In genomic region chr11:128409476-128409875, GRCh38 we compare ENCODE assay signal across 16 cellular contexts.
A peak's percentile ranks its signal among the peaks of the same experiment; 100 is the strongest.
DNase-seq lines count a peak whose midpoint lies in the region; ATAC-seq and TF ChIP-seq lines count a peak whose summit lies in the region.
"Had no signal": no experiment of that assay in that cellular context is flagged by ENCODE, and none has a peak within 500 bp of the region (broad histone marks: within the 10 kb centered on the region; RNA-seq: fewer than 3 reads in every experiment).

No MANE protein-coding gene starts in this region.

- 26% methylated on average over 2 of the region's 2 CpGs for WGBS in esophagus squamous epithelium, 2 donors

- peaks cover 34% of the 10 kb centered on the region for H3K4me1 Mint-ChIP-seq in MCF 10A (ENCODE audit: insufficient read depth, unreplicated experiment)

- no peak for ATAC-seq in HG03135 (IDR thresholded peaks at IDR 0.05; ENCODE audit: unreplicated experiment)
- no peak for ATAC-seq in HG02571 (IDR thresholded peaks at IDR 0.05; ENCODE audit: unreplicated experiment)
- ATAC-seq: A549; right lobe of liver; stimulated activated naive B cell treated with anti-CD40 and anti-IgM and Interleukin-4, amounts not matched to agents 10 μg/mL and 1 μg/mL and 100 μg/mL, for 72 hours had no signal

- H3K27ac Mint-ChIP-seq in MCF 10A (ENCODE audit: low read depth, unreplicated experiment): no peak overlapping the region
- H3K27ac Mint-ChIP-seq: activated B cell treated with CpG ODN at 0.5 μM for 24 hours; stimulated activated naive B cell treated with anti-CD40 and anti-IgM and Interleukin-4, amounts not matched to agents 10 μg/mL and 1 μg/mL and 100 μg/mL, for 72 hours had no signal

- no TSS peak for BruUV-seq in MCF 10A (replicated peaks; lab: Mats Ljungman, UMichigan)

- no peaks in the 10 kb centered on the region for H3K27me3 Mint-ChIP-seq in MCF 10A (ENCODE audit: insufficient read depth, unreplicated experiment)
- H3K27me3 Mint-ChIP-seq: activated B cell treated with CpG ODN at 0.5 μM for 24 hours; stimulated activated naive B cell treated with anti-CD40 and anti-IgM and Interleukin-4, amounts not matched to agents 10 μg/mL and 1 μg/mL and 100 μg/mL, for 72 hours had no signal

- H3K4me3 ChIP-seq in breast epithelium (no peak overlapping the region), fibroblast of the aortic adventitia (ENCODE audit: low read depth, low read length) (no peak overlapping the region), esophagus squamous epithelium (no peak overlapping the region)
- H3K4me3 ChIP-seq: A549, right lobe of liver had no signal

- POLR2A ChIA-PET in MCF 10A (lab: Yijun Ruan, JAX): interaction anchor here (0.7 to 3.0 kb wide), 8 partner anchors 9 to 162 kb away, joined by 3 to 10 read pairs (median 4); no protein-coding TSS in a partner anchor

- DNase-seq in MCF 10A (ENCODE audit: unreplicated experiment) (peak; percentile 85), breast epithelium (ENCODE audit: low spot score in 2 of 2) (no peak), amniotic epithelial cell (ENCODE audit: low read depth) (peak; percentile 92), fibroblast of the aortic adventitia (ENCODE audit: low read depth) (peak; percentile 89), esophagus squamous epithelium (lab: John Stamatoyannopoulos, UW) (no peak)
- DNase-seq in activated CD4-positive, CD25-positive, alpha-beta regulatory T cell treated with anti-CD3 and anti-CD28 coated beads, Interleukin-2, amount 50 U/mL, for 72 hours: no peak
- DNase-seq: activated B cell treated with CpG ODN at 0.5 μM for 24 hours; activated naive CD4-positive, alpha-beta T cell; COR-L47; NCI-H345; right lobe of liver; stimulated activated naive B cell treated with anti-CD40 and anti-IgM and Interleukin-4, amounts not matched to agents 10 μg/mL and 1 μg/mL and 100 μg/mL, for 72 hours; SW 1271 had no signal

- intact Hi-C loops in MCF 10A (cut with micrococcal nuclease): loop anchor here (5.0 kb wide), 1 partner anchor 38 kb away; no protein-coding TSS in a partner anchor
- intact Hi-C loops in breast epithelium (cut with DNase I; ENCODE audit: low total_unique reads): no loop called here
- intact Hi-C loops in esophagus squamous epithelium (cut with DNase I): no loop called here

- TF ChIP-seq CTCF in MCF 10A (IDR thresholded peaks at IDR 0.05; ENCODE audit: unreplicated experiment) (no peak), breast epithelium (IDR thresholded peaks at IDR 0.05) (no peak), fibroblast of the aortic adventitia (IDR thresholded peaks at IDR 0.05; ENCODE audit: insufficient read depth, low read length) (no peak), esophagus squamous epithelium (IDR thresholded peaks at IDR 0.05) (no peak)

- no peaks in the 10 kb centered on the region for H3K9me3 ChIP-seq in breast epithelium
- no peaks in the 10 kb centered on the region for H3K9me3 ChIP-seq in esophagus squamous epithelium
- H3K9me3 ChIP-seq: A549, right lobe of liver had no signal

- no peaks in the 10 kb centered on the region for H3K4me1 ChIP-seq in breast epithelium
- H3K4me1 ChIP-seq in esophagus squamous epithelium: peaks cover 0 to 20% (median 0%) of the 10 kb centered on the region in 3 donors
- H3K4me1 ChIP-seq: right lobe of liver had no signal

- no peak overlapping the region for H3K4me3 Mint-ChIP-seq in MCF 10A (ENCODE audit: unreplicated experiment)
- H3K4me3 Mint-ChIP-seq: activated B cell treated with CpG ODN at 0.5 μM for 24 hours; stimulated activated naive B cell treated with anti-CD40 and anti-IgM and Interleukin-4, amounts not matched to agents 10 μg/mL and 1 μg/mL and 100 μg/mL, for 72 hours had no signal

- no peaks in the 10 kb centered on the region for H3K36me3 Mint-ChIP-seq in MCF 10A (ENCODE audit: insufficient read depth, unreplicated experiment)

- no peak for TF ChIP-seq POLR2A in breast epithelium (IDR thresholded peaks at IDR 0.05)
- TF ChIP-seq POLR2A in esophagus squamous epithelium (IDR thresholded peaks at IDR 0.05): no peak

- H3K9me3 Mint-ChIP-seq in MCF 10A (ENCODE audit: unreplicated experiment): no peaks in the 10 kb centered on the region
- H3K9me3 Mint-ChIP-seq: activated B cell treated with CpG ODN at 0.5 μM for 24 hours had no signal

- H3K36me3 ChIP-seq in breast epithelium (no peaks in the 10 kb centered on the region), esophagus squamous epithelium (no peaks in the 10 kb centered on the region)
- H3K36me3 ChIP-seq: right lobe of liver had no signal

- H3K27me3 ChIP-seq in breast epithelium (no peaks in the 10 kb centered on the region), esophagus squamous epithelium (no peaks in the 10 kb centered on the region)
- H3K27me3 ChIP-seq: right lobe of liver had no signal

- H3K27ac ChIP-seq in breast epithelium (no peak overlapping the region), esophagus squamous epithelium (no peak overlapping the region)
- H3K27ac ChIP-seq: A549, right lobe of liver had no signal

- CTCF ChIA-PET in MCF 10A (lab: Yijun Ruan, JAX): interaction anchor here (0.7 to 1.9 kb wide), 6 partner anchors 16 to 300 kb away, joined by 3 to 7 read pairs (median 4); no protein-coding TSS in a partner anchor

Comparison
In these comparisons a context has a peak if more than half of its experiments do, and no peak if none do; other contexts are left out.
1. DNase-seq: peak in MCF 10A (single experiment), amniotic epithelial cell (single experiment) and fibroblast of the aortic adventitia (single experiment); none in breast epithelium (0 of 2), esophagus squamous epithelium (single experiment) and activated CD4-positive, CD25-positive, alpha-beta regulatory T cell treated with anti-CD3 and anti-CD28 coated beads, Interleukin-2, amount 50 U/mL, for 72 hours (single experiment).